ENCODE assay signal across 16 cellular contexts in the genomic region with DNA sequence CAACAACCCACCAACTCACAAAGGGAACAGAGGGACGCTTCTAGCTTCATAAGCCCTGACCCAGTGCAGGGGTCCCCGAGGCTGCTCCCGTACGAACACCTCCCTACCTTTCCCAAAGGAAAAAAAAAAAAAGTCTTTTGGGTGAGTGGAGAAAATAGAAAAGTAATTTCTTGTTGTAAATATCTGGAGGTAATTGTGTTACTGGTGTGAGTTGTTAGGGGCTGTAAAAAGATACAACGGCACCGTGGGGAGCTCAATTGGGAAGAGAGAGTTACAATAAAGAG. TPM values are rescaled to one million over a fixed set of nuclear protein-coding genes. Genes with fewer than 3 reads are reported as not detected.
DNase-seq lines count a peak whose midpoint lies in the region; ATAC-seq and TF ChIP-seq lines count a peak whose summit lies in the region.
"Had no signal": no experiment of that assay in that cellular context is flagged by ENCODE, and none has a peak within 500 bp of the region (broad histone marks: within the 10 kb centered on the region; RNA-seq: fewer than 3 reads in every experiment).

No MANE protein-coding gene starts in this region.

- H3K27ac ChIP-seq in SK-N-MC = no peak overlapping the region
- H3K27ac ChIP-seq in dorsolateral prefrontal cortex = peak overlapping the region in 28 of 59 donors; percentile 2 to 93 (median 64)
- peak overlapping the region; percentile 18 for H3K27ac ChIP-seq in layer of hippocampus (ENCODE audit: low read depth, low read length)
- H3K27ac ChIP-seq: Peyer's patch had no signal

- DNase-seq in SK-N-MC (ENCODE audit: low read depth, low spot score) (no peak), dorsolateral prefrontal cortex (no peak), left cardiac atrium (no peak), SIG-M5 treated with dmso at 0.1 percent for 504 hours (lab: John Stamatoyannopoulos, UW; ENCODE audit: unreplicated experiment) (no peak)
- DNase-seq: CD4-positive, CD25-positive, alpha-beta regulatory T cell; DMS53; KG1; NCI-H1092; NCI-H524; Peyer's patch had no signal

- H3K27me3 ChIP-seq in dorsolateral prefrontal cortex = peaks cover 8 to 100% (median 95%) of the 10 kb centered on the region in 45 donors
- peaks cover 53% of the 10 kb centered on the region for H3K27me3 ChIP-seq in layer of hippocampus (ENCODE audit: control insufficient read depth, insufficient read depth, low read length)

- intact Hi-C loops in dorsolateral prefrontal cortex (cut with DNase I) (no loop called here), left cardiac atrium (cut with DNase I) (no loop called here)

- peak overlapping the region; percentile 89 for H3K9ac ChIP-seq in SK-N-MC (ENCODE audit: insufficient read length)

- ATAC-seq in HG02973 (IDR thresholded peaks at IDR 0.05; ENCODE audit: unreplicated experiment) (no peak), left cardiac atrium (no peak), GM18870 (IDR thresholded peaks at IDR 0.05; ENCODE audit: unreplicated experiment) (no peak)
- ATAC-seq: HCT116, Right ventricle myocardium inferior, SK-N-SH treated with all-trans-retinoic acid at 6 μM for 48 hours had no signal

- no peaks in the 10 kb centered on the region for H3K9me3 ChIP-seq in SK-N-MC (ENCODE audit: low read depth, low read length)

- H3K36me3 ChIP-seq in SK-N-MC (ENCODE audit: insufficient read depth, low read length) = peaks cover 7% of the 10 kb centered on the region; the same call in 1 of the 2 replicates
- H3K36me3 ChIP-seq: Peyer's patch had no signal

- H3K4me3 ChIP-seq in SK-N-MC = peak overlapping the region; percentile 85
- peak overlapping the region in 54 of 59 donors; percentile 1 to 77 (median 58) for H3K4me3 ChIP-seq in dorsolateral prefrontal cortex
- H3K4me3 ChIP-seq: Peyer's patch had no signal

- no peak for TF ChIP-seq CTCF in dorsolateral prefrontal cortex (IDR thresholded peaks at IDR 0.05 in 54 of 56, conservative IDR thresholded peaks at IDR 0.05 in 2 of 56; ENCODE audit: low read depth in 1 of 56, partially characterized antibody in 56 of 56)

RNA-seq across cellular contexts. Expression of gene PAX6, which starts 3.4 kb away (rescaled TPM):
- total RNA-seq in dorsolateral prefrontal cortex = 100 to 1,000 TPM in 1 of 120 experiments, 10 to 100 TPM in 119; 12.4 to 107 (median 33.7) TPM
- not detected for total RNA-seq in left cardiac atrium
- total RNA-seq: CD4-positive, CD25-positive, alpha-beta regulatory T cell; Right ventricle myocardium inferior had no signal

Comparison
In these comparisons a context has a peak if more than half of its experiments do, and no peak if none do; other contexts are left out.
1. RNA of gene PAX6, which starts 3.4 kb away (total RNA-seq): 12.4 to 107 TPM in dorsolateral prefrontal cortex; not detected in left cardiac atrium; every median in the first group is over 10 times any median in the second.